10 cellular contexts compared by ENCODE assay signal in genomic region chr7:143096146-143096545, GRCh38. TPM values are rescaled to one million over a fixed set of nuclear protein-coding genes. Genes with fewer than 3 reads are reported as not detected.
"Had no signal": no experiment of that assay in that cellular context is flagged by ENCODE, and none has a peak within 500 bp of the region (broad histone marks: within the 10 kb centered on the region; RNA-seq: fewer than 3 reads in every experiment).

No MANE protein-coding gene starts in this region.

- H3K27me3 Mint-ChIP-seq: IgD-negative memory B cell had no signal

- H3K4me1 Mint-ChIP-seq: GM23338 had no signal

- H3K36me3 Mint-ChIP-seq: IgD-negative memory B cell had no signal

- DNase-seq: HFFc6, KBM-7 had no signal

- H3K4me2 ChIP-seq: GM23338 had no signal

- ATAC-seq: GM23338, HCT116, HepG2 had no signal

- H3K36me3 ChIP-seq: HAP-1 had no signal

- H3K27ac Mint-ChIP-seq: GM23338, HFFc6 had no signal

- H2AFZ ChIP-seq: GM23338 had no signal

- H3K9me3 ChIP-seq: HAP-1 had no signal

- H3K27ac ChIP-seq: HL-60 had no signal

- H3K4me1 ChIP-seq: HAP-1 had no signal

- H3K4me3 ChIP-seq: GM23338, HAP-1 had no signal

- H3K4me3 Mint-ChIP-seq: GM23338, HFFc6 had no signal

RNA-seq across cellular contexts. Expression of gene PIP, which starts 35.7 kb away (rescaled TPM):
- total RNA-seq: GM23338, H1, HepG2, HFFc6, HT1080 had no signal

RNA-seq across cellular contexts. Expression of gene OR6V1, which starts 44.0 kb away (rescaled TPM):
- total RNA-seq: GM23338, H1, HepG2, HFFc6, HT1080 had no signal
